9 cellular contexts compared by ENCODE assay signal in genomic region chr10:104330168-104331117, GRCh38. TPM values are rescaled to one million over a fixed set of nuclear protein-coding genes. Genes with fewer than 3 reads are reported as not detected.
DNase-seq lines count a peak whose midpoint lies in the region; ATAC-seq and TF ChIP-seq lines count a peak whose summit lies in the region.
"Had no signal": no experiment of that assay in that cellular context is flagged by ENCODE, and none has a peak within 500 bp of the region (broad histone marks: within the 10 kb centered on the region; RNA-seq: fewer than 3 reads in every experiment).

No MANE protein-coding gene starts in this region.

- H3K4me1 ChIP-seq in prostate gland (replicated peaks) = peaks cover 48% of the 10 kb centered on the region

- POLR2A ChIA-PET in activated CD4-positive, alpha-beta memory T cell treated with anti-CD3 and anti-CD28 coated beads for 36 hours (lab: Charles Lee) = interaction anchor here (0.7 to 2.3 kb wide), 5 partner anchors 8 to 62 kb away, joined by 3 to 22 read pairs (median 3); partner anchors contain the start of genes GSTO2 and ITPRIP

- intact Hi-C loops in activated CD4-positive, alpha-beta memory T cell treated with anti-CD3 and anti-CD28 coated beads for 36 hours (cut with micrococcal nuclease) = no loop called here
- intact Hi-C loops in prostate gland (cut with DNase I) = no loop called here

- H3K27ac Mint-ChIP-seq in activated CD4-positive, alpha-beta memory T cell treated with anti-CD3 and anti-CD28 coated beads for 36 hours = peak overlapping the region; percentile 91

- no peaks in the 10 kb centered on the region for H3K9me3 ChIP-seq in prostate gland

- TF ChIP-seq POLR2A in prostate gland (IDR thresholded peaks at IDR 0.05) = no peak

- H3K36me3 Mint-ChIP-seq in activated CD4-positive, alpha-beta memory T cell treated with anti-CD3 and anti-CD28 coated beads for 36 hours = peaks cover 8% of the 10 kb centered on the region

- ATAC-seq in GM18520 (IDR thresholded peaks at IDR 0.05; ENCODE audit: unreplicated experiment) = no peak

- H3K27me3 Mint-ChIP-seq in activated CD4-positive, alpha-beta memory T cell treated with anti-CD3 and anti-CD28 coated beads for 36 hours = no peaks in the 10 kb centered on the region

- TF ChIP-seq CTCF in prostate gland (IDR thresholded peaks at IDR 0.05) = no peak

- H3K4me3 ChIP-seq in prostate gland = no peak overlapping the region

- 11% methylated on average over 8 of the region's 8 CpGs for WGBS in prostate gland

- DNase-seq in EH (ENCODE audit: low read depth) (peak; percentile 96), glomerular visceral epithelial cell (ENCODE audit: extremely low spot score) (peak; percentile 55), prostate gland (ENCODE audit: low spot score) (no peak), NCI-H2081 treated with DMSO at 0.1 percent for 48 hours (lab: John Stamatoyannopoulos, UW) (no peak), iPS-NIHi7 (ENCODE audit: extremely low spot score) (no peak)
- peak; percentile 7 for DNase-seq in activated CD4-positive, alpha-beta memory T cell treated with anti-CD3 and anti-CD28 coated beads for 36 hours
- DNase-seq in stimulated activated CD4-positive, alpha-beta T cell treated with anti-CD3 and anti-CD28 coated beads, Interleukin-12 subunit alpha, Interleukin-12 subunit beta, amount 100 ng/mL, for 4 hours = no peak

- peaks cover 95% of the 10 kb centered on the region for H3K4me1 Mint-ChIP-seq in activated CD4-positive, alpha-beta memory T cell treated with anti-CD3 and anti-CD28 coated beads for 36 hours (ENCODE audit: low read depth)

- H3K9me3 Mint-ChIP-seq in activated CD4-positive, alpha-beta memory T cell treated with anti-CD3 and anti-CD28 coated beads for 36 hours = no peaks in the 10 kb centered on the region

- CTCF ChIA-PET in activated CD4-positive, alpha-beta memory T cell treated with anti-CD3 and anti-CD28 coated beads for 36 hours (lab: Charles Lee) = interaction anchor here (0.7 to 4.7 kb wide), 8 partner anchors 8 to 39 kb away, joined by 3 to 24 read pairs (median 6); partner anchors contain the start of genes CFAP58 and ITPRIP

- no peaks in the 10 kb centered on the region for H3K36me3 ChIP-seq in prostate gland

- H3K27ac ChIP-seq in prostate gland = peak overlapping the region; percentile 83 to 96
- H3K27ac ChIP-seq: KMS-11 had no signal

- H3K4me3 Mint-ChIP-seq in activated CD4-positive, alpha-beta memory T cell treated with anti-CD3 and anti-CD28 coated beads for 36 hours = peak overlapping the region; percentile 60

- H3K27me3 ChIP-seq in prostate gland (replicated peaks; ENCODE audit: insufficient read depth) = no peaks in the 10 kb centered on the region

RNA-seq across cellular contexts. Expression of gene ITPRIP, which starts 7.8 kb away (rescaled TPM):
- total RNA-seq in activated CD4-positive, alpha-beta memory T cell treated with anti-CD3 and anti-CD28 coated beads for 36 hours = 10 to 100 TPM; 15.6 to 16.6 TPM
- 10 to 100 TPM; 12.5 to 35.8 TPM for total RNA-seq in prostate gland

RNA-seq across cellular contexts. Expression of gene CFAP58, which starts 23.2 kb away (rescaled TPM):
- under 1 TPM; 0.31 to 0.88 TPM for total RNA-seq in activated CD4-positive, alpha-beta memory T cell treated with anti-CD3 and anti-CD28 coated beads for 36 hours
- 1 to 10 TPM in 1 of 2 donors, under 1 TPM in 1; 0.05 to 1.9 TPM for total RNA-seq in prostate gland

Comparison
In these comparisons a context has a peak if more than half of its experiments do, and no peak if none do; other contexts are left out.
1. DNase-seq: peak in EH (single experiment), activated CD4-positive, alpha-beta memory T cell treated with anti-CD3 and anti-CD28 coated beads for 36 hours (single experiment) and glomerular visceral epithelial cell (single experiment); none in prostate gland (single experiment), NCI-H2081 treated with DMSO at 0.1 percent for 48 hours (single experiment), iPS-NIHi7 (single experiment) and stimulated activated CD4-positive, alpha-beta T cell treated with anti-CD3 and anti-CD28 coated beads, Interleukin-12 subunit alpha, Interleukin-12 subunit beta, amount 100 ng/mL, for 4 hours (single experiment).